1 cellular context compared by ENCODE assay signal in genomic region chr12:93297536-93297935, GRCh38.
TF ChIP-seq lines count a peak whose summit lies in the region.

No MANE protein-coding gene starts in this region.

TF ChIP-seq in SK-N-SH treated with all-trans-retinoic acid at 6 μM for 48 hours, 23 proteins besides CTCF, POLR2A, EP300 and RAD21 (continued from another document):
- TF ChIP-seq POU6F1 (CRISPR knock-in tag; IDR thresholded peaks at IDR 0.05; ENCODE audit: borderline replicate concordance, low read depth) = no peak
- no peak for TF ChIP-seq TSHZ2 (CRISPR knock-in tag; IDR thresholded peaks at IDR 0.05)
- TF ChIP-seq ZFP3 (CRISPR knock-in tag; IDR thresholded peaks at IDR 0.05) = no peak
- TF ChIP-seq PATZ1 (CRISPR knock-in tag; IDR thresholded peaks at IDR 0.05; ENCODE audit: borderline replicate concordance) = no peak
- TF ChIP-seq OSR1 (CRISPR knock-in tag; IDR thresholded peaks at IDR 0.05) = no peak
- TF ChIP-seq ZC3H10 (CRISPR knock-in tag; IDR thresholded peaks at IDR 0.05) = no peak
- no peak for TF ChIP-seq SNAI2 (CRISPR knock-in tag; IDR thresholded peaks at IDR 0.05)
- no peak for TF ChIP-seq ZFP30 (CRISPR knock-in tag; IDR thresholded peaks at IDR 0.05)
- TF ChIP-seq ISL1 (CRISPR knock-in tag; IDR thresholded peaks at IDR 0.05) = no peak
- TF ChIP-seq ZNF565 (CRISPR knock-in tag; conservative IDR thresholded peaks at IDR 0.05; ENCODE audit: low read depth) = no peak
